ENCODE assay signal across 8 cellular contexts in genomic region chr12:52032431-52032796, GRCh38. TPM values are rescaled to one million over a fixed set of nuclear protein-coding genes. Genes with fewer than 3 reads are reported as not detected.
DNase-seq lines count a peak whose midpoint lies in the region; ATAC-seq and TF ChIP-seq lines count a peak whose summit lies in the region.

No MANE protein-coding gene starts in this region.

- H3K9me3 Mint-ChIP-seq in nephron = no peaks in the 10 kb centered on the region

- H3K4me1 ChIP-seq in fibroblast of lung (ENCODE audit: control insufficient read depth, extremely low read depth, insufficient read depth, low read length) = peaks cover 11% of the 10 kb centered on the region

- H3K4me3 ChIP-seq in SU-DHL-6 (ENCODE audit: insufficient read depth, low read length, poor library complexity, severe bottlenecking) = peak overlapping the region; percentile 13
- H3K4me3 ChIP-seq in fibroblast of lung (replicated peaks in 1 of 4; ENCODE audit: control extremely low read depth in 1 of 4, insufficient read depth in 1 of 4, low read depth in 3 of 4, low read length in 4 of 4) = peak overlapping the region; percentile 5 to 55 (median 32)

- H3K79me2 ChIP-seq in SU-DHL-6 (ENCODE audit: insufficient read depth, low read length) (no peaks in the 10 kb centered on the region), fibroblast of lung (ENCODE audit: control insufficient read depth, insufficient read depth, low read length) (no peaks in the 10 kb centered on the region)

- peaks cover 23% of the 10 kb centered on the region for H3F3A ChIP-seq in SU-DHL-6 (ENCODE audit: insufficient read depth)

- H3K27me3 ChIP-seq in SU-DHL-6 (ENCODE audit: low read length) (no peaks in the 10 kb centered on the region), fibroblast of lung (ENCODE audit: control insufficient read depth, insufficient read depth, low read length) (no peaks in the 10 kb centered on the region)

- H3K4me3 Mint-ChIP-seq in nephron = peak overlapping the region; percentile 75 to 86 (median 77)

- no peaks in the 10 kb centered on the region for H3K36me3 Mint-ChIP-seq in nephron (ENCODE audit: low read depth)

- ATAC-seq in HG02610 (IDR thresholded peaks at IDR 0.05; ENCODE audit: unreplicated experiment) = no peak
- no peak for ATAC-seq in GM21526 (IDR thresholded peaks at IDR 0.05; ENCODE audit: low FRiP score, unreplicated experiment)

- peak overlapping the region; percentile 80 to 91 (median 83) for H3K27ac Mint-ChIP-seq in nephron

- peaks cover 29% of the 10 kb centered on the region for H3K27me3 Mint-ChIP-seq in nephron (ENCODE audit: low read depth)

- H3K9me3 ChIP-seq in SU-DHL-6 (ENCODE audit: insufficient read depth, low read length) (no peaks in the 10 kb centered on the region), fibroblast of lung (ENCODE audit: control insufficient read depth, insufficient read depth, low read depth, low read length) (no peaks in the 10 kb centered on the region)

- H3K27ac ChIP-seq in SU-DHL-6 (ENCODE audit: low read depth, low read length) (no peak overlapping the region), fibroblast of lung (ENCODE audit: insufficient read depth, low read length) (peak overlapping the region; percentile 80)

- no peak for TF ChIP-seq CTCF in SU-DHL-6 (IDR thresholded peaks at IDR 0.05; ENCODE audit: insufficient read depth, low read length, poor library complexity, severe bottlenecking)
- TF ChIP-seq CTCF in fibroblast of lung (conservative IDR thresholded peaks at IDR 0.05 in 1 of 2, IDR thresholded peaks at IDR 0.05 in 1 of 2; ENCODE audit: low read depth in 1 of 2, low read length in 2 of 2) = no peak
- TF ChIP-seq CTCF in nephron (IDR thresholded peaks at IDR 0.05; ENCODE audit: unreplicated experiment in 3 of 3) = no peak

- H3K36me3 ChIP-seq in SU-DHL-6 (ENCODE audit: low read length) (no peaks in the 10 kb centered on the region), fibroblast of lung (ENCODE audit: control insufficient read depth, insufficient read depth, low read length) (no peaks in the 10 kb centered on the region)

- peak overlapping the region; percentile 33; the same call in 1 of the 2 replicates for H3K9ac ChIP-seq in SU-DHL-6 (ENCODE audit: low read length)
- peak overlapping the region; percentile 60 for H3K9ac ChIP-seq in fibroblast of lung (ENCODE audit: insufficient read depth, low read length)

- H3K4me2 ChIP-seq in SU-DHL-6 (ENCODE audit: low read depth, low read length, poor library complexity, severe bottlenecking) (peak overlapping the region; percentile 66), fibroblast of lung (ENCODE audit: extremely low read depth, insufficient read depth, low read length) (peak overlapping the region; percentile 79)

- peak; percentile 49 for DNase-seq in NCI-H2196 (lab: John Stamatoyannopoulos, UW; ENCODE audit: unreplicated experiment)
- DNase-seq in NCI-H2196 treated with DMSO at 0.1 percent for 48 hours (lab: John Stamatoyannopoulos, UW; ENCODE audit: unreplicated experiment) = no peak
- DNase-seq in fibroblast of lung (ENCODE audit: low read depth in 2 of 2) = peak; percentile 77 to 89
- no peak for DNase-seq in epidermal melanocyte (ENCODE audit: insufficient read length, low spot score)

- H4K20me1 ChIP-seq in SU-DHL-6 (ENCODE audit: low read depth, low read length) (no peaks in the 10 kb centered on the region), fibroblast of lung (ENCODE audit: control insufficient read depth, extremely low read depth, insufficient read depth, low read length) (no peaks in the 10 kb centered on the region)

- H2AFZ ChIP-seq in SU-DHL-6 (ENCODE audit: low read depth, low read length, severe bottlenecking) = peak overlapping the region; percentile 55
- no peak overlapping the region for H2AFZ ChIP-seq in fibroblast of lung (ENCODE audit: low read length)

- no peaks in the 10 kb centered on the region for H3K9me2 ChIP-seq in SU-DHL-6 (replicated peaks; ENCODE audit: insufficient read depth, low read length)

- peaks cover 50% of the 10 kb centered on the region for H3K4me1 Mint-ChIP-seq in nephron

RNA-seq across cellular contexts. Expression of gene NR4A1, which starts 18.8 kb away (rescaled TPM):
- total RNA-seq in fibroblast of lung = 2.1 and 3.8 TPM in 2 replicates
- polyA plus RNA-seq in fibroblast of lung = 4.1 and 15.9 TPM in 2 replicates
- polyA plus RNA-seq in fibroblast of lung (2012) = 7.9 and 23.3 TPM in 2 replicates
- polyA minus RNA-seq in fibroblast of lung (ENCODE audit: low replicate concordance) = 16.6 and 62.1 TPM in 2 replicates

RNA-seq across cellular contexts. Expression of gene TAMALIN, which starts 25.7 kb away (rescaled TPM):
- 11.3 and 12.1 TPM in 2 replicates for total RNA-seq in fibroblast of lung
- polyA plus RNA-seq in fibroblast of lung = 4.9 and 5.3 TPM in 2 replicates
- polyA plus RNA-seq in fibroblast of lung (2012) = 6.0 and 6.7 TPM in 2 replicates
- polyA minus RNA-seq in fibroblast of lung (ENCODE audit: low replicate concordance) = 7.3 and 10.0 TPM in 2 replicates

RNA-seq across cellular contexts. Expression of gene ATG101, which starts 37.4 kb away (rescaled TPM):
- 90.3 and 103 TPM in 2 replicates for total RNA-seq in fibroblast of lung
- polyA plus RNA-seq in fibroblast of lung = 82.2 and 82.9 TPM in 2 replicates
- 78.1 and 79.9 TPM in 2 replicates for polyA plus RNA-seq in fibroblast of lung (2012)
- polyA minus RNA-seq in fibroblast of lung (ENCODE audit: low replicate concordance) = 109 and 186 TPM in 2 replicates

RNA-seq across cellular contexts. Expression of gene SMIM41, which starts 47.1 kb away (rescaled TPM):
- total RNA-seq in fibroblast of lung = 2.0 and 2.1 TPM in 2 replicates
- 1.9 and 4.8 TPM in 2 replicates for polyA plus RNA-seq in fibroblast of lung
- 1.5 and 2.8 TPM in 2 replicates for polyA plus RNA-seq in fibroblast of lung (2012)
- not detected in 2 replicates for polyA minus RNA-seq in fibroblast of lung (ENCODE audit: low replicate concordance)

Comparison
In these comparisons a context has a peak if more than half of its experiments do, and no peak if none do; other contexts are left out.
1. DNase-seq: peak in NCI-H2196 (single experiment) and fibroblast of lung (2 of 2); none in NCI-H2196 treated with DMSO at 0.1 percent for 48 hours (single experiment) and epidermal melanocyte (single experiment).